In genomic region chr2:177553176-177553909, GRCh38 we compare ENCODE assay signal across 8 cellular contexts.
DNase-seq lines count a peak whose midpoint lies in the region; ATAC-seq and TF ChIP-seq lines count a peak whose summit lies in the region.

No MANE protein-coding gene starts in this region.

- no peaks in the 10 kb centered on the region for H3K4me1 ChIP-seq in HUES64 (ENCODE audit: insufficient read depth, low read length)
- H3K4me1 ChIP-seq in hepatocyte (ENCODE audit: insufficient read depth) = no peaks in the 10 kb centered on the region

- H3K27ac ChIP-seq in HUES64 (ENCODE audit: low read depth, low read length) (no peak overlapping the region; the same call in 1 of the 2 replicates), hepatocyte (peak overlapping the region; percentile 97)

- peak overlapping the region; percentile 99 to 100 (median 100) for H3K27ac Mint-ChIP-seq in CD14-positive monocyte
- peak overlapping the region; percentile 95 to 100 for H3K27ac Mint-ChIP-seq in activated naive CD4-positive, alpha-beta T cell treated with anti-CD3 and anti-CD28 coated beads, Interleukin-2, amount 50 U/mL, for 72 hours

- no peak for DNase-seq in CD14-positive monocyte (ENCODE audit: low spot score)
- DNase-seq in activated naive CD4-positive, alpha-beta T cell treated with anti-CD3 and anti-CD28 coated beads, Interleukin-2, amount 50 U/mL, for 72 hours (ENCODE audit: low spot score in 2 of 2) = no peak
- DNase-seq in hepatocyte (ENCODE audit: low spot score) = peak; percentile 10
- no peak for DNase-seq in skeletal muscle cell (ENCODE audit: low read depth)
- no peak for DNase-seq in AML-193 (lab: John Stamatoyannopoulos, UW)
- DNase-seq in HuH-7 (ENCODE audit: low spot score) = no peak
- no peak for DNase-seq in epidermal melanocyte (ENCODE audit: insufficient read length, low spot score)

- H3K36me3 Mint-ChIP-seq in CD14-positive monocyte = no peaks in the 10 kb centered on the region
- peaks cover 6 to 16% of the 10 kb centered on the region in 2 donors for H3K36me3 Mint-ChIP-seq in activated naive CD4-positive, alpha-beta T cell treated with anti-CD3 and anti-CD28 coated beads, Interleukin-2, amount 50 U/mL, for 72 hours

- peak overlapping the region; percentile 76 for H2AFZ ChIP-seq in hepatocyte

- intact Hi-C loops in CD14-positive monocyte (cut with micrococcal nuclease) = loop anchor here (2.0 to 5.0 kb wide), 2 partner anchors 64 to 65 kb away; a partner anchor contains a TSS

- peak overlapping the region; percentile 92 to 97 for H3K4me3 Mint-ChIP-seq in CD14-positive monocyte

- H3K36me3 ChIP-seq in HUES64 (ENCODE audit: insufficient read depth, low read length) (no peaks in the 10 kb centered on the region), hepatocyte (replicated peaks; ENCODE audit: insufficient read depth, low read depth) (no peaks in the 10 kb centered on the region)

- 0 out of 2 replicates have a peak, but pooled peaks cover 5% of the 10 kb centered on the region for H3K9me3 ChIP-seq in HUES64 (ENCODE audit: insufficient read depth, low read depth, low read length)
- H3K9me3 ChIP-seq in hepatocyte (ENCODE audit: low read depth) = no peaks in the 10 kb centered on the region

- H3K27me3 ChIP-seq in HUES64 (ENCODE audit: insufficient read depth, low read length) (peaks cover 4% of the 10 kb centered on the region; the same call in 1 of the 2 replicates), hepatocyte (no peaks in the 10 kb centered on the region)

- H3K4me2 ChIP-seq in hepatocyte = peak overlapping the region; percentile 78

- peaks cover 0 to 2% (median 0%) of the 10 kb centered on the region in 3 donors for H3K27me3 Mint-ChIP-seq in CD14-positive monocyte (ENCODE audit: low read depth in 3 of 3)

- peaks cover 12% of the 10 kb centered on the region for H3K4me1 Mint-ChIP-seq in CD14-positive monocyte

- no peak for ATAC-seq in activated naive CD4-positive, alpha-beta T cell treated with anti-CD3 and anti-CD28 coated beads, Interleukin-2, amount 50 U/mL, for 72 hours

- no peaks in the 10 kb centered on the region for H3K79me2 ChIP-seq in hepatocyte

- TF ChIP-seq CTCF in CD14-positive monocyte (IDR thresholded peaks at IDR 0.05) (no peak), hepatocyte (IDR thresholded peaks at IDR 0.05; ENCODE audit: poor library complexity) (no peak)

- H3K4me3 ChIP-seq in HUES64 (ENCODE audit: low read length) = peak overlapping the region; percentile 97
- peak overlapping the region; percentile 48 for H3K4me3 ChIP-seq in hepatocyte
- H3K4me3 ChIP-seq in skeletal muscle cell (ENCODE audit: low read depth, low read length) = peak overlapping the region; percentile 67

- H3K9me3 Mint-ChIP-seq in CD14-positive monocyte = peaks cover 0 to 3% (median 0%) of the 10 kb centered on the region in 7 donors
- H3K9me3 Mint-ChIP-seq in activated naive CD4-positive, alpha-beta T cell treated with anti-CD3 and anti-CD28 coated beads, Interleukin-2, amount 50 U/mL, for 72 hours = peaks cover 0 to 4% of the 10 kb centered on the region in 2 donors

- peak overlapping the region; percentile 99 for H3K9ac ChIP-seq in HUES64 (ENCODE audit: low read depth, low read length)

- 1% methylated on average over 13 of the region's 17 CpGs for WGBS in HUES64
- WGBS in hepatocyte (ENCODE audit: low lambda C conversion rate, missing lambda C conversion rate) = 10% methylated on average over 17 of the region's 17 CpGs

- no peaks in the 10 kb centered on the region for H4K20me1 ChIP-seq in hepatocyte (ENCODE audit: insufficient read depth, poor library complexity, severe bottlenecking)

- H3K9me2 ChIP-seq in hepatocyte (replicated peaks; ENCODE audit: insufficient read depth) = no peaks in the 10 kb centered on the region
